In the genomic region with DNA sequence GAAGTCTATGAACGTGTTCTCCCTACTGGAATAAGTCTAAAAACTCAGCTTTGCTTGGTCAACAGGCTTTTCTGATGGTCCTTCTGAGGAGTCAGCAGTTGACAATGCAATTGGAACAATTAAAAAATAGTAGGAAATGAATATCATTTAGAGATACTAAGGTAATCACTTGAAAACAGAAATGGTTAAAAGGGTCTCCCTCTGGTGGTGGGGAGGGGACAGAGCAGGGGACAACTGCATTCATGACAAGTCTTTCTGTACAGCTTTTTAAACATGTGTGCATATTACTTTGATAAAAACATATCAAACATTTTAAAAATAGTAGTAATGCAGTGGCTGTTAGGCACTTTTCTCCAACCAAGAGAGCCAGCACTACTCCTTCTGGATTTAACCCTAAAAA, we compare ENCODE assay signal across 8 cellular contexts.
A peak's percentile ranks its signal among the peaks of the same experiment; 100 is the strongest.
DNase-seq lines count a peak whose midpoint lies in the region; ATAC-seq and TF ChIP-seq lines count a peak whose summit lies in the region.

No MANE protein-coding gene starts in this region.

- H3K36me3 ChIP-seq in BJ (ENCODE audit: control insufficient read depth, insufficient read depth, low read length) (no peaks in the 10 kb centered on the region), gastroesophageal sphincter (no peaks in the 10 kb centered on the region), sigmoid colon (no peaks in the 10 kb centered on the region)

- POLR2A ChIA-PET in BJ (lab: Charles Lee): no interaction called here

- TF ChIP-seq POLR2A in gastroesophageal sphincter (IDR thresholded peaks at IDR 0.05) (no peak), sigmoid colon (IDR thresholded peaks at IDR 0.05) (no peak)

- H3K9me3 ChIP-seq in gastroesophageal sphincter (no peaks in the 10 kb centered on the region), sigmoid colon (no peaks in the 10 kb centered on the region)

- H3K4me1 ChIP-seq in gastroesophageal sphincter (no peaks in the 10 kb centered on the region), sigmoid colon (no peaks in the 10 kb centered on the region)

- TF ChIP-seq EP300 in gastroesophageal sphincter (IDR thresholded peaks at IDR 0.05): no peak
- no peak for TF ChIP-seq EP300 in sigmoid colon (IDR thresholded peaks at IDR 0.05)

- no peak for DNase-seq in BJ (ENCODE audit: low read depth)
- DNase-seq in NCI-H69 (lab: John Stamatoyannopoulos, UW): peak; percentile 26
- DNase-seq in epithelial cell of esophagus (ENCODE audit: low read depth): peak; percentile 7
- DNase-seq in stimulated activated naive CD8-positive, alpha-beta T cell treated with anti-CD3 and anti-CD28 coated beads, Interleukin-15, Interleukin-2, amounts not matched to agents 100 U/mL and 50 U/mL, for 24 hours: peak; percentile 9
- DNase-seq in sigmoid colon: no peak

- intact Hi-C loops in sigmoid colon (cut with DNase I): no loop called here

- 93 to 100% methylated on average over 1 of the region's 1 CpG for WGBS in gastroesophageal sphincter (ENCODE audit: low coverage in 1 of 2), 2 donors
- 80 to 90% methylated on average over 1 of the region's 1 CpG for WGBS in sigmoid colon, 2 donors

- CTCF ChIA-PET in BJ (lab: Yijun Ruan, JAX): no interaction called here

- no peaks in the 10 kb centered on the region for H3K27me3 ChIP-seq in BJ (ENCODE audit: control insufficient read depth, insufficient read depth, low read length)
- no peaks in the 10 kb centered on the region for H3K27me3 ChIP-seq in gastroesophageal sphincter
- H3K27me3 ChIP-seq in sigmoid colon: no peaks in the 10 kb centered on the region

- ATAC-seq in GM18858 (IDR thresholded peaks at IDR 0.05; ENCODE audit: unreplicated experiment) (peak; percentile 58), gastroesophageal sphincter (no peak), GM18498 (IDR thresholded peaks at IDR 0.05; ENCODE audit: unreplicated experiment) (no peak)
- no peak for ATAC-seq in stimulated activated naive CD8-positive, alpha-beta T cell treated with anti-CD3 and anti-CD28 coated beads, Interleukin-15, Interleukin-2, amounts not matched to agents 100 U/mL and 50 U/mL, for 24 hours

- no peak overlapping the region for H3K27ac ChIP-seq in gastroesophageal sphincter
- H3K27ac ChIP-seq in sigmoid colon: no peak overlapping the region

- H3K4me3 ChIP-seq in BJ (ENCODE audit: low read depth, low read length) (no peak overlapping the region), epithelial cell of esophagus (ENCODE audit: low read length) (no peak overlapping the region), gastroesophageal sphincter (no peak overlapping the region), sigmoid colon (no peak overlapping the region)

- TF ChIP-seq CTCF in BJ (IDR thresholded peaks at IDR 0.05; ENCODE audit: insufficient read depth, low read depth, low read length) (peak; percentile 33; the same call in 1 of the 2 replicates), epithelial cell of esophagus (IDR thresholded peaks at IDR 0.05; ENCODE audit: insufficient read depth, low read depth, low read length, missing control alignments) (peak; percentile 35), gastroesophageal sphincter (IDR thresholded peaks at IDR 0.05) (peak in 1 of 4 experiments; percentile 35), sigmoid colon (IDR thresholded peaks at IDR 0.05) (peak in 1 of 4 experiments; percentile 23)

Comparison
In these comparisons a context has a peak if more than half of its experiments do, and no peak if none do; other contexts are left out.
1. DNase-seq: peak in NCI-H69 (single experiment), epithelial cell of esophagus (single experiment) and stimulated activated naive CD8-positive, alpha-beta T cell treated with anti-CD3 and anti-CD28 coated beads, Interleukin-15, Interleukin-2, amounts not matched to agents 100 U/mL and 50 U/mL, for 24 hours (single experiment); none in BJ (single experiment) and sigmoid colon (single experiment).